Comparison of ENCODE assay signal across 8 cellular contexts in genomic region chr14:32939254-32940065, GRCh38. TPM values are rescaled to one million over a fixed set of nuclear protein-coding genes. Genes with fewer than 3 reads are reported as not detected.
DNase-seq lines count a peak whose midpoint lies in the region; ATAC-seq and TF ChIP-seq lines count a peak whose summit lies in the region.

No MANE protein-coding gene starts in this region.

- H3K56ac ChIP-seq in H9 (ENCODE audit: insufficient read length, low read depth, low read length) = no peak overlapping the region

- intact Hi-C loops in breast epithelium (cut with DNase I; ENCODE audit: low total_unique reads) = no loop called here
- intact Hi-C loops in sciatic nerve (cut with DNase I) = loop anchor here (5.0 kb wide), 1 partner anchor 362 kb away; no protein-coding TSS in a partner anchor

- H3K4me1 Mint-ChIP-seq in H9 = peaks cover 32 to 35% of the 10 kb centered on the region in 2 experiments

- H3K9ac ChIP-seq in H9 (ENCODE audit: extremely low read depth, insufficient read length, low read length) = no peak overlapping the region

- WGBS in H9 (ENCODE audit: extremely low coverage, insufficient read length, low lambda C conversion rate) = no CpG with 5 or more reads among the region's 80 CpGs

- peak overlapping the region; percentile 63 to 95 (median 73) for H3K4me3 ChIP-seq in breast epithelium

- no peaks in the 10 kb centered on the region for H3K9me3 ChIP-seq in H9 (ENCODE audit: control insufficient read depth, low read depth, low read length)
- H3K9me3 ChIP-seq in breast epithelium = no peaks in the 10 kb centered on the region

- H3K4ac ChIP-seq in H9 (ENCODE audit: low read depth, low read length) = no peak overlapping the region

- peaks cover 20% of the 10 kb centered on the region for H3K23me2 ChIP-seq in H9 (ENCODE audit: insufficient read length, low read depth, low read length, poor library complexity, severe bottlenecking)

- no peak overlapping the region for H2BK120ac ChIP-seq in H9 (ENCODE audit: low read depth, low read length, poor library complexity, severe bottlenecking)

- no peaks in the 10 kb centered on the region for H3K79me1 ChIP-seq in H9 (ENCODE audit: insufficient read depth, low read depth, low read length, poor library complexity, severe bottlenecking)

- peak overlapping the region; percentile 83 to 92 for H3K4me3 Mint-ChIP-seq in H9

- no peaks in the 10 kb centered on the region; a peak in 1 of 7 replicates for H3K36me3 Mint-ChIP-seq in H9 (ENCODE audit: insufficient read depth in 1 of 3, low read depth in 3 of 3)

- peak overlapping the region in 2 of 3 experiments; percentile 5 to 63; a peak in 2 of 7 replicates for H3K27ac Mint-ChIP-seq in H9

- H4K20me1 ChIP-seq in H9 (ENCODE audit: control insufficient read depth, insufficient read depth, insufficient read length) = no peaks in the 10 kb centered on the region

- H3K4me1 ChIP-seq in H9 (ENCODE audit: insufficient read depth, low read length) = no peaks in the 10 kb centered on the region; the same call in 1 of the 2 replicates
- H3K4me1 ChIP-seq in breast epithelium = peaks cover 0 to 6% of the 10 kb centered on the region in 2 donors

- H3K79me2 ChIP-seq in H9 (ENCODE audit: insufficient read depth, low read length) = no peaks in the 10 kb centered on the region

- H3K27me3 ChIP-seq in H9 (ENCODE audit: insufficient read depth, low read length) (peaks cover 18% of the 10 kb centered on the region), breast epithelium (peaks cover 0 to 3% of the 10 kb centered on the region in 2 donors)

- no peak overlapping the region for H2AK5ac ChIP-seq in H9 (ENCODE audit: insufficient read length, low read length)

- H2AFZ ChIP-seq in H9 (ENCODE audit: low read length) = no peak overlapping the region

- DNase-seq in COR-L47 (lab: John Stamatoyannopoulos, UW) = peak; percentile 51
- peak; percentile 72 for DNase-seq in H9
- DNase-seq in NCI-H82 (lab: John Stamatoyannopoulos, UW) = peak; percentile 74
- peak; percentile 75 to 79 for DNase-seq in breast epithelium (ENCODE audit: low spot score in 2 of 2)
- peak; percentile 78 for DNase-seq in iPS-NIHi7 (ENCODE audit: extremely low spot score)
- peak; percentile 88 for DNase-seq in sciatic nerve (ENCODE audit: low spot score)
- no peak for DNase-seq in activated CD4-positive, CD25-positive, alpha-beta regulatory T cell treated with anti-CD3 and anti-CD28 coated beads, Interleukin-2, amount 50 U/mL, for 72 hours

- H2BK5ac ChIP-seq in H9 (ENCODE audit: insufficient read length, low read length) = no peak overlapping the region

- H3T11ph ChIP-seq in H9 (ENCODE audit: low read length) = no peak overlapping the region

- H4K8ac ChIP-seq in H9 (replicated peaks; ENCODE audit: insufficient read length, low read depth, low read length) = no peak overlapping the region

- no peaks in the 10 kb centered on the region; a peak in 1 of 5 replicates for H3K9me3 Mint-ChIP-seq in H9

- TF ChIP-seq POLR2A in breast epithelium (IDR thresholded peaks at IDR 0.05) = no peak

- no peak overlapping the region for H2BK12ac ChIP-seq in H9 (ENCODE audit: insufficient read length, low read depth, low read length)

- H3K36me3 ChIP-seq in breast epithelium = no peaks in the 10 kb centered on the region

- no peak overlapping the region for H2BK20ac ChIP-seq in H9 (ENCODE audit: low read depth, low read length, poor library complexity, severe bottlenecking)

- no peak overlapping the region for H3K23ac ChIP-seq in H9 (ENCODE audit: insufficient read length, low read depth, low read length)

- H4K5ac ChIP-seq in H9 (ENCODE audit: insufficient read length, low read depth, low read length) = no peak overlapping the region

- ATAC-seq in sciatic nerve (peak; percentile 94), HG03460 (IDR thresholded peaks at IDR 0.05; ENCODE audit: unreplicated experiment) (no peak)

- peak overlapping the region; percentile 90 for H3K4me2 ChIP-seq in H9 (ENCODE audit: insufficient read depth, insufficient read length, low read length)

- no peak overlapping the region for H2BK15ac ChIP-seq in H9 (ENCODE audit: low read depth, low read length)

- H4K91ac ChIP-seq in H9 (ENCODE audit: insufficient read length, low read depth, low read length) = no peak overlapping the region

- TF ChIP-seq CTCF in H9 (conservative IDR thresholded peaks at IDR 0.05) (no peak), breast epithelium (IDR thresholded peaks at IDR 0.05) (no peak)

- H3K27ac ChIP-seq in H9 (ENCODE audit: insufficient read length, low read depth, low read length) = no peak overlapping the region
- H3K27ac ChIP-seq in breast epithelium = peak overlapping the region; percentile 88 to 97

- no peak overlapping the region for H3K14ac ChIP-seq in H9 (ENCODE audit: insufficient read depth, low read length)

- H3K18ac ChIP-seq in H9 (ENCODE audit: insufficient read length, low read depth, low read length) = no peak overlapping the region

- peaks cover 60% of the 10 kb centered on the region for H3K27me3 Mint-ChIP-seq in H9 (ENCODE audit: low read depth)

RNA-seq across cellular contexts. Expression of gene NPAS3, which starts 0.8 kb away (rescaled TPM):
- 0.17 and 0.22 TPM in 2 replicates for total RNA-seq in H9 (2021)
- total RNA-seq in breast epithelium = 1 to 10 TPM in 2 of 3 donors, under 1 TPM in 1; 0.96 to 4.0 (median 2.0) TPM
- 14.6 TPM for total RNA-seq in sciatic nerve
